12 cellular contexts compared by ENCODE assay signal in genomic region chr17:68705331-68706166, GRCh38.
DNase-seq lines count a peak whose midpoint lies in the region; ATAC-seq and TF ChIP-seq lines count a peak whose summit lies in the region.
"Had no signal": no experiment of that assay in that cellular context is flagged by ENCODE, and none has a peak within 500 bp of the region (broad histone marks: within the 10 kb centered on the region; RNA-seq: fewer than 3 reads in every experiment).

No MANE protein-coding gene starts in this region.

- H3K36me3 ChIP-seq in IMR-90 (ENCODE audit: control insufficient read depth, insufficient read depth, low read length) (no peaks in the 10 kb centered on the region), osteoblast (ENCODE audit: insufficient read depth, low read length) (no peaks in the 10 kb centered on the region)

- TF ChIP-seq CTCF in IMR-90 (conservative IDR thresholded peaks at IDR 0.05; ENCODE audit: low read depth, low read length) (no peak), choroid plexus epithelial cell (conservative IDR thresholded peaks at IDR 0.05; ENCODE audit: low read depth, low read length) (no peak), osteoblast (IDR thresholded peaks at IDR 0.05; ENCODE audit: extremely low read depth, low read depth, low read length) (no peak)

- dilution Hi-C loops in IMR-90 (cut with HindIII; ENCODE audit: low sequenced_read_pairs, unreplicated experiment), result no loop called here

- in situ Hi-C loops in IMR-90 (cut with MboI; ENCODE audit: low sequenced_read_pairs), result no loop called here

- no peak for TF ChIP-seq RAD21 in IMR-90 (IDR thresholded peaks at IDR 0.05; ENCODE audit: low read length)

- no peak overlapping the region for H2BK5ac ChIP-seq in IMR-90 (ENCODE audit: low read depth, low read length, poor library complexity, severe bottlenecking)

- no peak overlapping the region for H4K8ac ChIP-seq in IMR-90 (ENCODE audit: low read depth in 2 of 2, low read length in 2 of 2)

- H3K27me3 ChIP-seq in IMR-90 (ENCODE audit: control insufficient read depth, insufficient read depth, low read length) (no peaks in the 10 kb centered on the region), osteoblast (ENCODE audit: insufficient read depth, low read length) (no peaks in the 10 kb centered on the region)

- H4K20me1 ChIP-seq in IMR-90 (ENCODE audit: insufficient read depth, low read length) (no peaks in the 10 kb centered on the region), osteoblast (ENCODE audit: insufficient read depth, low read length) (no peaks in the 10 kb centered on the region)

- H3K4me2 ChIP-seq in IMR-90 (ENCODE audit: low read depth, low read length) (no peak overlapping the region), osteoblast (ENCODE audit: insufficient read depth, low read length) (peak overlapping the region; percentile 81)

- H3K56ac ChIP-seq in IMR-90 (ENCODE audit: extremely low read depth, insufficient read depth, low read length), result no peak overlapping the region

- no peak overlapping the region for H3K4ac ChIP-seq in IMR-90 (ENCODE audit: low read depth, low read length)

- H3K4me3 ChIP-seq in IMR-90 (ENCODE audit: insufficient read depth, low read depth, low read length) (no peak overlapping the region), choroid plexus epithelial cell (ENCODE audit: low read depth, low read length) (no peak overlapping the region), osteoblast (ENCODE audit: insufficient read depth, low read length) (peak overlapping the region; percentile 50)

- DNase-seq in AG20443 (ENCODE audit: low spot score) (peak; percentile 68), IMR-90 (peak; percentile 43), choroid plexus epithelial cell (ENCODE audit: low read depth) (peak; percentile 50), osteoblast (ENCODE audit: insufficient read length, low spot score, missing footprints) (peak; percentile 77), NCI-H2029 (lab: John Stamatoyannopoulos, UW) (no peak), amniotic stem cell (lab: John Stamatoyannopoulos, UW) (no peak)
- DNase-seq in activated naive CD4-positive, alpha-beta T cell (lab: John Stamatoyannopoulos, UW), result no peak
- DNase-seq: CD4-positive, alpha-beta T cell; naive thymus-derived CD4-positive, alpha-beta T cell; NCI-H2029 treated with DMSO at 0.1 percent for 48 hours had no signal

- peak; percentile 21 for ATAC-seq in IMR-90 (ENCODE audit: low read depth)
- no peak for ATAC-seq in SK-N-SH treated with all-trans-retinoic acid at 6 μM for 48 hours
- ATAC-seq: activated CD4-positive, CD25-positive, alpha-beta regulatory T cell treated with anti-CD3 and anti-CD28 coated beads, Interleukin-2, amount 50 U/mL, for 24 hours; naive thymus-derived CD4-positive, alpha-beta T cell had no signal

- H3K9me3 ChIP-seq in IMR-90 (ENCODE audit: control insufficient read depth, insufficient read depth, low read length) (no peaks in the 10 kb centered on the region), osteoblast (ENCODE audit: low read depth, low read length) (no peaks in the 10 kb centered on the region)

- POLR2A ChIA-PET in IMR-90 (lab: Charles Lee; ENCODE audit: unreplicated experiment), result no interaction called here

- CTCF ChIA-PET in IMR-90 (lab: Yijun Ruan, JAX), result no interaction called here

- H4K91ac ChIP-seq in IMR-90 (ENCODE audit: insufficient read depth, low read depth, low read length), result no peak overlapping the region

- H3K23ac ChIP-seq in IMR-90 (ENCODE audit: low read depth, low read length), result no peak overlapping the region

- H3K4me1 ChIP-seq in IMR-90 (ENCODE audit: control insufficient read depth, insufficient read depth, low read length), result peaks cover 1% of the 10 kb centered on the region; the same call in 1 of the 2 replicates
- H3K4me1 ChIP-seq in osteoblast (ENCODE audit: insufficient read depth, low read length), result peaks cover 47% of the 10 kb centered on the region

- H3K9ac ChIP-seq in IMR-90 (ENCODE audit: low read depth, low read length), result no peak overlapping the region

- no peak for TF ChIP-seq POLR2A in IMR-90 (IDR thresholded peaks at IDR 0.05; ENCODE audit: low read depth, low read length)

- 40% methylated on average over 1 of the region's 6 CpGs; no CpG with 5 or more reads in 1 of the 2 experiments for WGBS in IMR-90 (ENCODE audit: extremely low coverage in 2 of 2, insufficient read length in 1 of 2), 2 experiments

- H2AFZ ChIP-seq in IMR-90 (replicated peaks; ENCODE audit: low read length, poor library complexity) (no peak overlapping the region), osteoblast (ENCODE audit: low read length) (peak overlapping the region; percentile 49)

- no peak overlapping the region for H3K18ac ChIP-seq in IMR-90 (ENCODE audit: low read depth, low read length)

- H3K79me1 ChIP-seq in IMR-90 (ENCODE audit: low read depth in 1 of 2, low read length in 2 of 2), result no peaks in the 10 kb centered on the region

- H2BK120ac ChIP-seq in IMR-90 (ENCODE audit: low read depth, low read length), result peak overlapping the region; percentile 28

- no TSS peak for BruUV-seq in IMR-90 (replicated peaks; lab: Mats Ljungman, UMichigan)

- no peak overlapping the region for H2AK9ac ChIP-seq in IMR-90 (replicated peaks; ENCODE audit: low read depth, low read length, poor library complexity)

- H2AK5ac ChIP-seq in IMR-90 (ENCODE audit: low read depth, low read length), result no peak overlapping the region

- H3K79me2 ChIP-seq in osteoblast (ENCODE audit: insufficient read depth, low read length), result no peaks in the 10 kb centered on the region

- no peaks in the 10 kb centered on the region for H3K9me1 ChIP-seq in IMR-90 (ENCODE audit: insufficient read depth, low read length)

- H3K27ac ChIP-seq in IMR-90 (ENCODE audit: insufficient read depth, low read length) (no peak overlapping the region), osteoblast (ENCODE audit: low read depth, low read length) (peak overlapping the region; percentile 96)

- no peak overlapping the region; the same call in 1 of the 2 replicates for H4K5ac ChIP-seq in IMR-90 (ENCODE audit: low read depth, low read length)

- H3K14ac ChIP-seq in IMR-90 (replicated peaks; ENCODE audit: low read depth, low read length), result no peak overlapping the region

- H2BK20ac ChIP-seq in IMR-90 (ENCODE audit: low read depth, low read length), result no peak overlapping the region

- intact Hi-C loops in IMR-90 (cut with micrococcal nuclease), result no loop called here

- H2BK15ac ChIP-seq in IMR-90 (ENCODE audit: low read depth, low read length), result no peak overlapping the region

TF ChIP-seq in IMR-90, 13 proteins besides CTCF, POLR2A, EP300 and RAD21 (continues in another document):
- no peak for TF ChIP-seq RCOR1 (IDR thresholded peaks at IDR 0.05; ENCODE audit: insufficient replicate concordance, low read length)
- no peak for TF ChIP-seq SMC3 (IDR thresholded peaks at IDR 0.05; ENCODE audit: low read depth, low read length)
- TF ChIP-seq MAZ (IDR thresholded peaks at IDR 0.05; ENCODE audit: borderline replicate concordance, low read depth, low read length), result no peak
- TF ChIP-seq MAFK (IDR thresholded peaks at IDR 0.05; ENCODE audit: low read depth, low read length), result no peak
- no peak for TF ChIP-seq CHD1 (IDR thresholded peaks at IDR 0.05; ENCODE audit: low read depth, low read length)
- TF ChIP-seq CEBPB (IDR thresholded peaks at IDR 0.05; ENCODE audit: low read depth, low read length), result no peak
- TF ChIP-seq BHLHE40 (IDR thresholded peaks at IDR 0.05; ENCODE audit: low read depth, low read length), result no peak
- TF ChIP-seq RFX5 (IDR thresholded peaks at IDR 0.05; ENCODE audit: low read depth, low read length), result no peak
- TF ChIP-seq, protein P1, sequence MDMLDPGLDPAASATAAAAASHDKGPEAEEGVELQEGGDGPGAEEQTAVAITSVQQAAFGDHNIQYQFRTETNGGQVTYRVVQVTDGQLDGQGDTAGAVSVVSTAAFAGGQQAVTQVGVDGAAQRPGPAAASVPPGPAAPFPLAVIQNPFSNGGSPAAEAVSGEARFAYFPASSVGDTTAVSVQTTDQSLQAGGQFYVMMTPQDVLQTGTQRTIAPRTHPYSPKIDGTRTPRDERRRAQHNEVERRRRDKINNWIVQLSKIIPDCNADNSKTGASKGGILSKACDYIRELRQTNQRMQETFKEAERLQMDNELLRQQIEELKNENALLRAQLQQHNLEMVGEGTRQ (IDR thresholded peaks at IDR 0.05; ENCODE audit: low read depth, low read length), result no peak
- no peak for TF ChIP-seq MXI1 (IDR thresholded peaks at IDR 0.05; ENCODE audit: borderline replicate concordance, low read depth, low read length)
- no peak for TF ChIP-seq FOS (IDR thresholded peaks at IDR 0.05; ENCODE audit: low read depth, low read length)

TF ChIP-seq in SK-N-SH treated with all-trans-retinoic acid at 6 μM for 48 hours, 23 proteins besides CTCF, POLR2A, EP300 and RAD21 (continues in another document):
- TF ChIP-seq GLIS3 (CRISPR knock-in tag; IDR thresholded peaks at IDR 0.05) (no peak), CREB5 (CRISPR knock-in tag; IDR thresholded peaks at IDR 0.05; ENCODE audit: low read depth) (no peak), ZFP30 (CRISPR knock-in tag; IDR thresholded peaks at IDR 0.05) (no peak), PATZ1 (CRISPR knock-in tag; IDR thresholded peaks at IDR 0.05; ENCODE audit: borderline replicate concordance) (no peak), ARNTL (CRISPR knock-in tag; IDR thresholded peaks at IDR 0.05; ENCODE audit: borderline replicate concordance, low read depth) (no peak)

Comparison
In these comparisons a context has a peak if more than half of its experiments do, and no peak if none do; other contexts are left out.
1. DNase-seq: peak in AG20443 (single experiment), IMR-90 (single experiment), choroid plexus epithelial cell (single experiment) and osteoblast (single experiment); none in NCI-H2029 (single experiment), amniotic stem cell (single experiment) and activated naive CD4-positive, alpha-beta T cell (0 of 4).